Comparison of ENCODE assay signal across 6 cellular contexts in genomic region chr6:52200088-52200487, GRCh38. TPM values are rescaled to one million over a fixed set of nuclear protein-coding genes. Genes with fewer than 3 reads are reported as not detected.
"Had no signal": no experiment of that assay in that cellular context is flagged by ENCODE, and none has a peak within 500 bp of the region (broad histone marks: within the 10 kb centered on the region; RNA-seq: fewer than 3 reads in every experiment).

No MANE protein-coding gene starts in this region.

RNA-seq across cellular contexts. Expression of gene IL17A, which starts 13.9 kb away (rescaled TPM):
- total RNA-seq: activated CD8-positive, alpha-beta memory T cell treated with anti-CD3 and anti-CD28 coated beads, Interleukin-2, amount 10 ng/mL, durations not matched to agents 7 days and 5 days; activated naive CD8-positive, alpha-beta T cell treated with anti-CD3 and anti-CD28 coated beads for 36 hours; aorta; cerebellum; LHCN-M2; SJSA1 had no signal
- polyA plus RNA-seq: aorta had no signal

RNA-seq across cellular contexts. Expression of gene IL17F, which starts 44.2 kb away (rescaled TPM):
- total RNA-seq: activated CD8-positive, alpha-beta memory T cell treated with anti-CD3 and anti-CD28 coated beads, Interleukin-2, amount 10 ng/mL, durations not matched to agents 7 days and 5 days; activated naive CD8-positive, alpha-beta T cell treated with anti-CD3 and anti-CD28 coated beads for 36 hours; aorta; cerebellum; LHCN-M2; SJSA1 had no signal
- polyA plus RNA-seq: aorta had no signal
